20 cellular contexts compared by ENCODE assay signal in genomic region chr6:135478626-135479025, GRCh38. TPM values are rescaled to one million over a fixed set of nuclear protein-coding genes. Genes with fewer than 3 reads are reported as not detected.
DNase-seq lines count a peak whose midpoint lies in the region; ATAC-seq, FAIRE-seq and TF ChIP-seq lines count a peak whose summit lies in the region.
"Had no signal": no experiment of that assay in that cellular context is flagged by ENCODE, and none has a peak within 500 bp of the region (broad histone marks: within the 10 kb centered on the region; RNA-seq: fewer than 3 reads in every experiment).

No MANE protein-coding gene starts in this region.

- CTCF ChIA-PET in A549 (lab: Yijun Ruan, JAX) (no interaction called here), HEK293 (lab: Yijun Ruan, JAX) (no interaction called here), PC-3 (lab: Charles Lee) (no interaction called here)

- H4K20me1 ChIP-seq in PC-3 (ENCODE audit: low read length), result no peaks in the 10 kb centered on the region
- H4K20me1 ChIP-seq: BLaER1 treated with 17β-estradiol and CSF1 and Interleukin-3, amounts not matched to agents 10 nM and 100 nM had no signal

- peaks cover 20% of the 10 kb centered on the region for H3K9me3 Mint-ChIP-seq in endothelial cell (ENCODE audit: unreplicated experiment)

- no peaks in the 10 kb centered on the region for H3K27me3 ChIP-seq in PC-3 (ENCODE audit: low read length)
- H3K27me3 ChIP-seq: BE2C; BLaER1 treated with 17β-estradiol and CSF1 and Interleukin-3, amounts not matched to agents 10 nM and 100 nM had no signal

- H3F3A ChIP-seq in PC-3 (ENCODE audit: low read length, unreplicated experiment), result no peaks in the 10 kb centered on the region

- ATAC-seq in A549 (no peak), PC-3 (no peak), HG02840 (IDR thresholded peaks at IDR 0.05; ENCODE audit: low FRiP score, unreplicated experiment) (no peak)
- ATAC-seq: CD8-positive, alpha-beta T cell had no signal

- H3K9me3 ChIP-seq in A549, result peaks cover 49% of the 10 kb centered on the region
- no peaks in the 10 kb centered on the region for H3K9me3 ChIP-seq in HEK293 (ENCODE audit: control insufficient read depth, insufficient read depth, low read depth, low read length)
- peaks cover 8% of the 10 kb centered on the region for H3K9me3 ChIP-seq in PC-3 (ENCODE audit: low read length)
- H3K9me3 ChIP-seq: BE2C had no signal

- H3K4me1 ChIP-seq in A549 (no peaks in the 10 kb centered on the region), HEK293 (ENCODE audit: control insufficient read depth, insufficient read depth, low read length) (no peaks in the 10 kb centered on the region), PC-3 (ENCODE audit: insufficient read depth, low read length) (no peaks in the 10 kb centered on the region)
- H3K4me1 ChIP-seq: BE2C; BLaER1 treated with 17β-estradiol and CSF1 and Interleukin-3, amounts not matched to agents 10 nM and 100 nM; Caco-2 had no signal

- no peak for TF ChIP-seq POLR2A in A549 (IDR thresholded peaks at IDR 0.05; ENCODE audit: low read length)

- no peak overlapping the region for H3K4me3 ChIP-seq in A549
- no peak overlapping the region for H3K4me3 ChIP-seq in HEK293 (ENCODE audit: low read depth, low read length)
- H3K4me3 ChIP-seq in PC-3 (ENCODE audit: low read length), result no peak overlapping the region

- no peak for TF ChIP-seq CTCF in A549 (IDR thresholded peaks at IDR 0.05)
- TF ChIP-seq CTCF in HEK293 (tag by site-specific recombination; IDR thresholded peaks at IDR 0.05), result no peak
- no peak for TF ChIP-seq CTCF in endothelial cell (IDR thresholded peaks at IDR 0.05; ENCODE audit: unreplicated experiment)
- TF ChIP-seq CTCF in PC-3 (conservative IDR thresholded peaks at IDR 0.05; ENCODE audit: low read depth, low read length), result no peak

- H3K27ac ChIP-seq in A549 (no peak overlapping the region), HEK293 (ENCODE audit: extremely low read depth, low read depth, low read length) (no peak overlapping the region), PC-3 (ENCODE audit: low read length) (no peak overlapping the region)
- H3K27ac ChIP-seq: 22Rv1; BLaER1 treated with 17β-estradiol and CSF1 and Interleukin-3, amounts not matched to agents 10 nM and 100 nM; C4-2B had no signal

- POLR2A ChIA-PET in A549 (lab: Yijun Ruan, JAX), result no interaction called here
- POLR2A ChIA-PET in HEK293 (lab: Yijun Ruan, JAX), result no interaction called here
- POLR2A ChIA-PET in PC-3 (lab: Charles Lee; ENCODE audit: unreplicated experiment), result no interaction called here

- H3K36me3 ChIP-seq in HEK293 (ENCODE audit: control insufficient read depth in 2 of 2, insufficient read depth in 1 of 2, low read length in 2 of 2), result peaks cover 3 to 40% of the 10 kb centered on the region in 2 experiments; a peak in 2 of 3 replicates
- H3K36me3 ChIP-seq in PC-3 (ENCODE audit: low read depth, low read length), result peaks cover 45% of the 10 kb centered on the region

- no peaks in the 10 kb centered on the region for H3K9me2 ChIP-seq in PC-3 (replicated peaks; ENCODE audit: low read length)

- no peaks in the 10 kb centered on the region for H3K79me2 ChIP-seq in PC-3 (ENCODE audit: low read length)

- H3K4me2 ChIP-seq in A549 (no peak overlapping the region), PC-3 (ENCODE audit: low read length) (no peak overlapping the region)
- H3K4me2 ChIP-seq: BLaER1 treated with 17β-estradiol and CSF1 and Interleukin-3, amounts not matched to agents 10 nM and 100 nM had no signal

- DNase-seq in A549 (ENCODE audit: low read depth in 1 of 2, low spot score in 1 of 2) (no peak), endothelial cell (ENCODE audit: low spot score) (no peak), PC-3 (no peak)
- DNase-seq: ACHN; BE2C; Caco-2; Calu3; CD4-positive, alpha-beta T cell; CD8-positive, alpha-beta T cell; DMS79 treated with DMSO at 0.1 percent for 48 hours; GF-D8 had no signal

- intact Hi-C loops in PC-3 (cut with micrococcal nuclease), result no loop called here

- BruUV-seq in PC-3 (replicated peaks; lab: Mats Ljungman, UMichigan), result no TSS peak

- peak overlapping the region; percentile 67 for H3K4me3 Mint-ChIP-seq in endothelial cell (ENCODE audit: unreplicated experiment)
- H3K4me3 Mint-ChIP-seq: CD4-positive, alpha-beta T cell; CD8-positive, alpha-beta T cell had no signal

- H3K27me3 Mint-ChIP-seq in endothelial cell (ENCODE audit: unreplicated experiment), result no peaks in the 10 kb centered on the region
- H3K27me3 Mint-ChIP-seq: CD4-positive, alpha-beta T cell had no signal

- H2AFZ ChIP-seq in PC-3 (ENCODE audit: low read length), result no peak overlapping the region

- TF ChIP-seq RAD21 in A549 (conservative IDR thresholded peaks at IDR 0.05 in 1 of 2, IDR thresholded peaks at IDR 0.05 in 1 of 2), result no peak

- no peak overlapping the region for H3K27ac Mint-ChIP-seq in endothelial cell (ENCODE audit: unreplicated experiment)
- H3K27ac Mint-ChIP-seq: CD4-positive, alpha-beta T cell; CD8-positive, alpha-beta T cell had no signal

- no peak for TF ChIP-seq EP300 in A549 (IDR thresholded peaks at IDR 0.05)

- FAIRE-seq in A549 (lab: Jason Lieb, UNC), result no peak
- FAIRE-seq: D721Med, G401.6, GM12891, GM19239 had no signal

- no peak overlapping the region for H3K9ac ChIP-seq in PC-3 (ENCODE audit: low read length)
- H3K9ac ChIP-seq: BLaER1 treated with 17β-estradiol and CSF1 and Interleukin-3, amounts not matched to agents 10 nM and 100 nM had no signal

- peaks cover 51% of the 10 kb centered on the region for H3K36me3 Mint-ChIP-seq in endothelial cell (ENCODE audit: low read depth, unreplicated experiment)

- no peaks in the 10 kb centered on the region for H3K4me1 Mint-ChIP-seq in endothelial cell (ENCODE audit: unreplicated experiment)

TF ChIP-seq in A549, 52 proteins besides CTCF, POLR2A, EP300 and RAD21:
- TF ChIP-seq MAX (IDR thresholded peaks at IDR 0.05) (no peak), ZFP36 (IDR thresholded peaks at IDR 0.05; ENCODE audit: borderline replicate concordance, partially characterized antibody) (peak; percentile 78)

TF ChIP-seq in HEK293, 187 proteins besides CTCF, POLR2A, EP300 and RAD21 (continues in another document):
- TF ChIP-seq ZNF585B (tag by site-specific recombination; IDR thresholded peaks at IDR 0.05) (peak; percentile 94), ZNF530 (tag by site-specific recombination; IDR thresholded peaks at IDR 0.05; ENCODE audit: low read depth) (no peak), ZNF404 (tag by site-specific recombination; IDR thresholded peaks at IDR 0.05) (no peak), ZNF175 (tag by site-specific recombination; IDR thresholded peaks at IDR 0.05) (no peak), OVOL3 (tag by site-specific recombination; IDR thresholded peaks at IDR 0.05) (no peak), SETDB1 (IDR thresholded peaks at IDR 0.05; ENCODE audit: insufficient read length, low read length) (peak; percentile 67), TSHZ1 (tag by site-specific recombination; IDR thresholded peaks at IDR 0.05; ENCODE audit: borderline replicate concordance) (no peak)

RNA-seq across cellular contexts. Expression of gene AHI1, which starts 18.9 kb away (rescaled TPM):
- polyA plus RNA-seq in A549 (2011; rRNA removed) (38.3 and 50.8 TPM in 2 replicates), A549 (2017; fragmentation: RNase III; extraction: RNeasy Plus Mini Kit Qiagen cat#74134 plus additional on column Dnase treatment) (22.3 to 24.8 TPM (median 24.7 TPM) in 3 replicates)
- 5.7 and 6.3 TPM in 2 replicates for polyA plus RNA-seq in A549 (2012; cell fraction: cytosol; rRNA removed)
- 8.3 and 11.2 TPM in 2 replicates for polyA plus RNA-seq in A549 (2012; cell fraction: nucleus; rRNA removed)
- 16.6 and 18.0 TPM in 2 replicates for polyA minus RNA-seq in A549 (2011; rRNA and poly(A)+ RNA removed)
- total RNA-seq in endothelial cell (ENCODE audit: unreplicated experiment) (12.6 TPM), PC-3 (2014; rRNA removed) (5.8 and 8.9 TPM in 2 replicates)
